ENCODE assay signal across 22 cellular contexts in the genomic region with DNA sequence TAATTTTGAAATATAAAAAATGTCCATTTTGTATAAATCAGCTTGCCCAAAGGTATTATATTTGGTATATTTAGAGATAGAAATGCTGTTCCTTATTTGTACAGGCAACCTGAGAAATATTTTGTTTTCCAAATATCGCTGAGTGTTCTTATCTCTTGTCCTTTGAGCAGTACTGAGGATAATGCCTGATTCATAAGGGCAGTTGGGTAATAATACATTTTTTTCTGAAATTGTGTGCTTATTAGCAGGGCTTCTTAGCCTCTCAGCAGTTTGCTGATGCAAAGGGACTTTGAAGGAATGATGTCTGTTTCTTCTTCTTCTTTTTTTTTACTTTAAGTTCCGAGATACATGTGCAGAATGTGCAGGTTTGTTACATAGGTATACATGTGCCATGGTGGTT.
DNase-seq lines count a peak whose midpoint lies in the region; ATAC-seq and TF ChIP-seq lines count a peak whose summit lies in the region.
"Had no signal": no experiment of that assay in that cellular context is flagged by ENCODE, and none has a peak within 500 bp of the region (broad histone marks: within the 10 kb centered on the region; RNA-seq: fewer than 3 reads in every experiment).

No MANE protein-coding gene starts in this region.

- H3K27ac ChIP-seq in Panc1 (ENCODE audit: low read length) (peak overlapping the region; percentile 46; the same call in 1 of the 2 replicates), heart right ventricle (peak overlapping the region in 6 of 10 donors; percentile 0 to 64 (median 19))
- H3K27ac ChIP-seq: parathyroid adenoma had no signal

- ATAC-seq in Panc1, result no peak
- peak in 1 of 8 donors; percentile 65 for ATAC-seq in heart right ventricle
- ATAC-seq in activated naive CD4-positive, alpha-beta T cell treated with anti-CD3 and anti-CD28 coated beads, Interleukin-2, amount 50 U/mL, for 72 hours, result no peak
- ATAC-seq: activated CD4-positive, CD25-positive, alpha-beta regulatory T cell treated with anti-CD3 and anti-CD28 coated beads, Interleukin-2, amount 50 U/mL, for 24 hours; activated CD8-positive, alpha-beta T cell treated with anti-CD3 and anti-CD28 coated beads for 36 hours; left colon had no signal

- H3K9me3 Mint-ChIP-seq in activated naive CD4-positive, alpha-beta T cell treated with anti-CD3 and anti-CD28 coated beads, Interleukin-2, amount 50 U/mL, for 72 hours, result no peaks in the 10 kb centered on the region
- H3K9me3 Mint-ChIP-seq in activated T-helper 1 cell treated with anti-CD3 and anti-CD28 coated beads, Interleukin-12 subunit alpha, Interleukin-12 subunit beta, Interleukin-2, Interleukin-4 antibody, amounts not matched to agents 30 ng/mL and 10 ng/mL and 1 ng/mL, durations not matched to agents 14 hours and 24 hours and 36 hours, result no peaks in the 10 kb centered on the region
- H3K9me3 Mint-ChIP-seq: activated CD8-positive, alpha-beta T cell treated with anti-CD3 and anti-CD28 coated beads for 36 hours; nephron progenitor cell had no signal

- no TSS peak for BruUV-seq in Panc1 (replicated peaks; lab: Mats Ljungman, UMichigan)

- H3K36me3 ChIP-seq in Panc1 (ENCODE audit: control insufficient read depth, insufficient read depth, low read length) (no peaks in the 10 kb centered on the region), heart right ventricle (no peaks in the 10 kb centered on the region)
- H3K36me3 ChIP-seq: HAP-1, MG63 had no signal

- DNase-seq in Panc1 (ENCODE audit: low read depth, low spot score), result no peak
- peak; percentile 83 for DNase-seq in choroid plexus epithelial cell (ENCODE audit: low read depth)
- no peak for DNase-seq in heart right ventricle
- peak; percentile 21 for DNase-seq in stromal cell of bone marrow (ENCODE audit: low read depth)
- no peak for DNase-seq in activated naive CD4-positive, alpha-beta T cell treated with anti-CD3 and anti-CD28 coated beads, Interleukin-2, amount 50 U/mL, for 72 hours (ENCODE audit: low spot score in 2 of 2)
- no peak for DNase-seq in activated T-helper 1 cell treated with anti-CD3 and anti-CD28 coated beads, Interleukin-12 subunit alpha, Interleukin-12 subunit beta, Interleukin-2, Interleukin-4 antibody, amounts not matched to agents 30 ng/mL and 10 ng/mL and 1 ng/mL, durations not matched to agents 14 hours and 24 hours and 36 hours (ENCODE audit: low spot score)
- no peak for DNase-seq in NCI-H128 (lab: John Stamatoyannopoulos, UW; ENCODE audit: unreplicated experiment)
- DNase-seq: activated CD8-positive, alpha-beta T cell treated with anti-CD3 and anti-CD28 coated beads for 36 hours; activated gamma-delta T cell treated with Interleukin-2 at 50 U/mL for 16 hours; activated T-cell treated with anti-CD3 and anti-CD28 coated beads for 4 hours; amygdala; DMS79; left colon; MG63; NCI-H1436 treated with DMSO at 0.1 percent for 48 hours; NCI-H2171; NCI-H524 treated with DMSO at 0.1 percent for 48 hours; nephron progenitor cell had no signal

- POLR2A ChIA-PET in Panc1 (lab: Charles Lee), result no interaction called here

- no peaks in the 10 kb centered on the region for H3K36me3 Mint-ChIP-seq in activated naive CD4-positive, alpha-beta T cell treated with anti-CD3 and anti-CD28 coated beads, Interleukin-2, amount 50 U/mL, for 72 hours
- no peaks in the 10 kb centered on the region for H3K36me3 Mint-ChIP-seq in activated T-helper 1 cell treated with anti-CD3 and anti-CD28 coated beads, Interleukin-12 subunit alpha, Interleukin-12 subunit beta, Interleukin-2, Interleukin-4 antibody, amounts not matched to agents 30 ng/mL and 10 ng/mL and 1 ng/mL, durations not matched to agents 14 hours and 24 hours and 36 hours (ENCODE audit: low read depth)

- peaks cover 4% of the 10 kb centered on the region for H3K27me3 Mint-ChIP-seq in activated T-helper 1 cell treated with anti-CD3 and anti-CD28 coated beads, Interleukin-12 subunit alpha, Interleukin-12 subunit beta, Interleukin-2, Interleukin-4 antibody, amounts not matched to agents 30 ng/mL and 10 ng/mL and 1 ng/mL, durations not matched to agents 14 hours and 24 hours and 36 hours (ENCODE audit: insufficient read depth)

- peaks cover 30% of the 10 kb centered on the region for H3K4me1 ChIP-seq in Panc1 (ENCODE audit: control insufficient read depth, insufficient read depth, low read length)
- H3K4me1 ChIP-seq in heart right ventricle, result peaks cover 0 to 63% (median 20%) of the 10 kb centered on the region in 9 donors
- H3K4me1 ChIP-seq: HAP-1, parathyroid adenoma had no signal

- TF ChIP-seq CTCF in Panc1 (IDR thresholded peaks at IDR 0.05) (no peak), choroid plexus epithelial cell (conservative IDR thresholded peaks at IDR 0.05; ENCODE audit: low read depth, low read length) (no peak), heart right ventricle (IDR thresholded peaks at IDR 0.05) (no peak)

- in situ Hi-C loops in Panc1 (cut with HindIII; ENCODE audit: low pct_unique_long_range_greater_than_20kb, low sequenced_read_pairs), result no loop called here

- H3K9me3 ChIP-seq in Panc1 (ENCODE audit: control insufficient read depth, insufficient read depth, low read depth, low read length) (no peaks in the 10 kb centered on the region), heart right ventricle (no peaks in the 10 kb centered on the region)
- H3K9me3 ChIP-seq: HAP-1, MG63 had no signal

- H3K4me3 ChIP-seq in Panc1 (ENCODE audit: low read depth in 2 of 2, low read length in 2 of 2) (no peak overlapping the region), choroid plexus epithelial cell (ENCODE audit: low read depth, low read length) (no peak overlapping the region), heart right ventricle (no peak overlapping the region)
- H3K4me3 ChIP-seq: HAP-1, MG63 had no signal

- intact Hi-C loops in Panc1 (cut with micrococcal nuclease; ENCODE audit: unreplicated experiment) (no loop called here), heart right ventricle (cut with DNase I) (no loop called here)
- intact Hi-C loops in activated T-helper 1 cell treated with anti-CD3 and anti-CD28 coated beads, Interleukin-12 subunit alpha, Interleukin-12 subunit beta, Interleukin-2, Interleukin-4 antibody, amounts not matched to agents 30 ng/mL and 10 ng/mL and 1 ng/mL, durations not matched to agents 14 hours and 24 hours and 36 hours (cut with micrococcal nuclease), result no loop called here

- H3K27me3 ChIP-seq in Panc1 (ENCODE audit: control insufficient read depth, insufficient read depth, low read length) (no peaks in the 10 kb centered on the region), heart right ventricle (peaks cover 0 to 6% (median 0%) of the 10 kb centered on the region in 7 donors)
- H3K27me3 ChIP-seq: MG63 had no signal

- WGBS in heart right ventricle, 2 donors, result 73 to 86% methylated on average over 2 of the region's 2 CpGs

- no peak overlapping the region for H3K4me3 Mint-ChIP-seq in activated T-helper 1 cell treated with anti-CD3 and anti-CD28 coated beads, Interleukin-12 subunit alpha, Interleukin-12 subunit beta, Interleukin-2, Interleukin-4 antibody, amounts not matched to agents 30 ng/mL and 10 ng/mL and 1 ng/mL, durations not matched to agents 14 hours and 24 hours and 36 hours
- H3K4me3 Mint-ChIP-seq: activated CD8-positive, alpha-beta T cell treated with anti-CD3 and anti-CD28 coated beads for 36 hours; B cell; nephron progenitor cell had no signal

- no peaks in the 10 kb centered on the region for H3K4me1 Mint-ChIP-seq in activated T-helper 1 cell treated with anti-CD3 and anti-CD28 coated beads, Interleukin-12 subunit alpha, Interleukin-12 subunit beta, Interleukin-2, Interleukin-4 antibody, amounts not matched to agents 30 ng/mL and 10 ng/mL and 1 ng/mL, durations not matched to agents 14 hours and 24 hours and 36 hours (ENCODE audit: low read depth)
- H3K4me1 Mint-ChIP-seq: B cell had no signal

- no peak overlapping the region for H3K27ac Mint-ChIP-seq in activated naive CD4-positive, alpha-beta T cell treated with anti-CD3 and anti-CD28 coated beads, Interleukin-2, amount 50 U/mL, for 72 hours
- no peak overlapping the region for H3K27ac Mint-ChIP-seq in activated T-helper 1 cell treated with anti-CD3 and anti-CD28 coated beads, Interleukin-12 subunit alpha, Interleukin-12 subunit beta, Interleukin-2, Interleukin-4 antibody, amounts not matched to agents 30 ng/mL and 10 ng/mL and 1 ng/mL, durations not matched to agents 14 hours and 24 hours and 36 hours
- H3K27ac Mint-ChIP-seq: activated CD8-positive, alpha-beta T cell treated with anti-CD3 and anti-CD28 coated beads for 36 hours; B cell had no signal

- CTCF ChIA-PET in Panc1 (lab: Charles Lee), result no interaction called here

Comparison
In these comparisons a context has a peak if more than half of its experiments do, and no peak if none do; other contexts are left out.
1. DNase-seq: peak in choroid plexus epithelial cell (single experiment) and stromal cell of bone marrow (single experiment); none in Panc1 (single experiment), heart right ventricle (0 of 2), activated naive CD4-positive, alpha-beta T cell treated with anti-CD3 and anti-CD28 coated beads, Interleukin-2, amount 50 U/mL, for 72 hours (0 of 2), activated T-helper 1 cell treated with anti-CD3 and anti-CD28 coated beads, Interleukin-12 subunit alpha, Interleukin-12 subunit beta, Interleukin-2, Interleukin-4 antibody, amounts not matched to agents 30 ng/mL and 10 ng/mL and 1 ng/mL, durations not matched to agents 14 hours and 24 hours and 36 hours (single experiment) and NCI-H128 (single experiment).